Comparison of ENCODE assay signal across 1 cellular context in genomic region chr19:55342044-55342531, GRCh38.
TF ChIP-seq lines count a peak whose summit lies in the region.

No MANE protein-coding gene starts in this region.

TF ChIP-seq in HCT116, 20 proteins besides CTCF, POLR2A, EP300 and RAD21:
- TF ChIP-seq FOSL1 (IDR thresholded peaks at IDR 0.05; ENCODE audit: low read depth) (no peak), ZFX (IDR thresholded peaks at IDR 0.05) (no peak), MAX (IDR thresholded peaks at IDR 0.05) (no peak), SP1 (IDR thresholded peaks at IDR 0.05; ENCODE audit: low read depth) (no peak), POLR2AphosphoS5 (IDR thresholded peaks at IDR 0.05; ENCODE audit: low read depth, low read length) (no peak), EZH2 (IDR thresholded peaks at IDR 0.05) (no peak), EGR1 (IDR thresholded peaks at IDR 0.05; ENCODE audit: low read depth) (no peak), SRF (IDR thresholded peaks at IDR 0.05; ENCODE audit: low read depth) (no peak), SIN3A (IDR thresholded peaks at IDR 0.05; ENCODE audit: low read depth) (no peak), CEBPB (IDR thresholded peaks at IDR 0.05; ENCODE audit: low read depth) (no peak), CBX3 (IDR thresholded peaks at IDR 0.05; ENCODE audit: low read depth) (no peak), YY1 (IDR thresholded peaks at IDR 0.05; ENCODE audit: extremely low read depth, insufficient replicate concordance, low read depth, low read length) (no peak), REST (IDR thresholded peaks at IDR 0.05; ENCODE audit: low read depth) (no peak), TCF7L2 (IDR thresholded peaks at IDR 0.05; ENCODE audit: borderline replicate concordance, extremely low read depth, insufficient read depth, insufficient read length) (no peak), ATF3 (IDR thresholded peaks at IDR 0.05) (no peak), ELF1 (IDR thresholded peaks at IDR 0.05; ENCODE audit: borderline replicate concordance, low read depth) (no peak), EZH2phosphoT487 (IDR thresholded peaks at IDR 0.05; ENCODE audit: borderline replicate concordance) (no peak), JUND (IDR thresholded peaks at IDR 0.05) (no peak), ZBTB33 (IDR thresholded peaks at IDR 0.05; ENCODE audit: extremely low read depth, insufficient replicate concordance, low read length) (no peak)
